In the genomic region with DNA sequence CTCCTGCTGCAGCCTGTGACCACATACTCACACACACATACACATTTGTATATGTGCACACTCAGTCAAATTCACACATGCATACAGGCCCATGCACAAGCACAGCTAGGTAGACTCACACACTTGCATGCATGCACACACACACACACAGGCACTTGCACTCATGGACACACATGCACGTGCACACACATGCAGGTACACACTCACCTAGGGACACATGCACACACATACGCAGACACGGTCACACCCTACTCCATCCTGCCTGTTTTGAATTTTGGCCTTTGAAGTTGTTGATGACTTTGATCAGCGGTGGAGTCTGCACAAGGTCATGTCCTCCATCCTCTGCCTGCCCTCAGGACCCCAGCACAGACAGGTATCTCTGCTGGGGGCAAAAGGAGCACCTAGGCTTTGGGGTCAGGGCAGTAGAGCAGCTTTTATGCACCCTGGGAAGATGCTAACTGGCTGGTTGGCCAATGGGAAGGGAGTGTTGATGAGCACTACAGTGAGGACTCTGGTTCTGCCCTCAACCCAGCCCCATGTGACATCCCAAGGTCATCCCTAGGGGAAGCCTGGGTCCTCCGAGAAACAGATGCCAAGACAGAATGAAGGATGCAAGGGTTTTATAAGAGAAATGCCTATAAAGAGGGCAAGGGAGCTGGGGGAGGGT, we compare ENCODE assay signal across 17 cellular contexts.
DNase-seq lines count a peak whose midpoint lies in the region; ATAC-seq, FAIRE-seq and TF ChIP-seq lines count a peak whose summit lies in the region.
"Had no signal": no experiment of that assay in that cellular context is flagged by ENCODE, and none has a peak within 500 bp of the region (broad histone marks: within the 10 kb centered on the region; RNA-seq: fewer than 3 reads in every experiment).

No MANE protein-coding gene starts in this region.

- in situ Hi-C loops in GM12878 (cut with MboI) = no loop called here
- in situ Hi-C loops in HepG2 (cut with HindIII; ENCODE audit: extremely low pct_ligation_motif_present, low pct_unique_long_range_greater_than_20kb) = no loop called here

- H3K9ac ChIP-seq in BLaER1 treated with 17β-estradiol and CSF1 and Interleukin-3, amounts not matched to agents 10 nM and 100 nM = no peak overlapping the region
- no peak overlapping the region for H3K9ac ChIP-seq in GM12878 (ENCODE audit: control insufficient read depth, insufficient read depth, low read length)
- no peak overlapping the region for H3K9ac ChIP-seq in HepG2 (ENCODE audit: insufficient read depth, low read depth, low read length)

- 34% methylated on average over 5 of the region's 5 CpGs for WGBS in GM12878 (ENCODE audit: insufficient coverage, insufficient replicate concordance, low lambda C conversion rate, missing lambda C conversion rate)
- 35% methylated on average over 5 of the region's 5 CpGs for WGBS in HepG2 (ENCODE audit: low lambda C conversion rate)

- H3K4me2 ChIP-seq in BLaER1 treated with 17β-estradiol and CSF1 and Interleukin-3, amounts not matched to agents 10 nM and 100 nM = peak overlapping the region in 6 of 11 experiments; percentile 10 to 40 (median 25); a peak in 6 of 22 replicates
- H3K4me2 ChIP-seq in GM12878 (ENCODE audit: control insufficient read depth, insufficient read depth) (no peak overlapping the region), HepG2 (ENCODE audit: low read depth, low read length) (no peak overlapping the region)

- ATAC-seq in GM12878 (no peak), HepG2 (no peak)
- ATAC-seq: CD8-positive, alpha-beta T cell; K562 had no signal

- no peak overlapping the region for H3K4me3 ChIP-seq in BLaER1 treated with 17β-estradiol and CSF1 and Interleukin-3, amounts not matched to agents 10 nM and 100 nM
- no peak overlapping the region for H3K4me3 ChIP-seq in GM12878
- H3K4me3 ChIP-seq in HepG2 (replicated peaks in 1 of 3; ENCODE audit: insufficient read depth in 1 of 3, low read depth in 2 of 3, low read length in 3 of 3) = no peak overlapping the region
- H3K4me3 ChIP-seq: HAP-1, K562 had no signal

- intact Hi-C loops in GM12878 (cut with micrococcal nuclease; ENCODE audit: unreplicated experiment) (no loop called here), HepG2 (cut with micrococcal nuclease; ENCODE audit: unreplicated experiment) (no loop called here)

- TF ChIP-seq POLR2A in GM12878 (IDR thresholded peaks at IDR 0.05; ENCODE audit: low read depth, low read length) (no peak), HepG2 (IDR thresholded peaks at IDR 0.05; ENCODE audit: insufficient read depth in 1 of 2, low read depth in 2 of 2, low read length in 2 of 2) (no peak)

- SMC1A ChIA-PET in GM12878 (lab: Charles Lee; ENCODE audit: uncharacterized antibody, unreplicated experiment) = no interaction called here

- peaks cover 0 to 10% (median 0%) of the 10 kb centered on the region in 11 experiments; a peak in 5 of 22 replicates for H3K27me3 ChIP-seq in BLaER1 treated with 17β-estradiol and CSF1 and Interleukin-3, amounts not matched to agents 10 nM and 100 nM
- H3K27me3 ChIP-seq in GM12878 (replicated peaks in 1 of 2; ENCODE audit: control insufficient read depth in 2 of 2, insufficient read depth in 2 of 2, low read length in 1 of 2) (peaks cover 0 to 5% of the 10 kb centered on the region in 2 experiments; a peak in 2 of 4 replicates), HepG2 (ENCODE audit: control insufficient read depth in 1 of 2, insufficient read depth in 2 of 2, low read length in 2 of 2) (no peaks in the 10 kb centered on the region)

- H3K79me2 ChIP-seq in GM12878 (ENCODE audit: control insufficient read depth, insufficient read depth, low read length) (no peaks in the 10 kb centered on the region), HepG2 (ENCODE audit: insufficient read depth, low read length) (no peaks in the 10 kb centered on the region)

- no peaks in the 10 kb centered on the region for H3K36me3 ChIP-seq in BLaER1 treated with 17β-estradiol and CSF1 and Interleukin-3, amounts not matched to agents 10 nM and 100 nM
- no peaks in the 10 kb centered on the region for H3K36me3 ChIP-seq in GM12878 (ENCODE audit: control insufficient read depth in 2 of 2, insufficient read depth in 2 of 2, low read length in 1 of 2)
- H3K36me3 ChIP-seq in HepG2 (replicated peaks in 1 of 2; ENCODE audit: control insufficient read depth in 1 of 2, insufficient read depth in 2 of 2, low read length in 2 of 2) = no peaks in the 10 kb centered on the region
- H3K36me3 ChIP-seq: HAP-1 had no signal

- TF ChIP-seq RAD21 in GM12878 (IDR thresholded peaks at IDR 0.05; ENCODE audit: insufficient read depth, low read depth, low read length) (no peak), HepG2 (CRISPR knock-in tag; IDR thresholded peaks at IDR 0.05) (no peak)

- peaks cover 30 to 52% (median 42%) of the 10 kb centered on the region in 10 experiments for H3K4me1 ChIP-seq in BLaER1 treated with 17β-estradiol and CSF1 and Interleukin-3, amounts not matched to agents 10 nM and 100 nM
- H3K4me1 ChIP-seq in GM12878 (ENCODE audit: control insufficient read depth, insufficient read depth, low read length) (peaks cover 5% of the 10 kb centered on the region; the same call in 1 of the 2 replicates), HepG2 (ENCODE audit: insufficient read depth, low read length) (0 out of 2 replicates have a peak, but pooled peaks cover 6% of the 10 kb centered on the region)
- H3K4me1 ChIP-seq: HAP-1 had no signal

- no peaks in the 10 kb centered on the region for H4K20me1 ChIP-seq in BLaER1 treated with 17β-estradiol and CSF1 and Interleukin-3, amounts not matched to agents 10 nM and 100 nM
- H4K20me1 ChIP-seq in GM12878 (ENCODE audit: control insufficient read depth, insufficient read depth) (no peaks in the 10 kb centered on the region), HepG2 (ENCODE audit: insufficient read depth, low read length) (no peaks in the 10 kb centered on the region)

- no TSS peak for BruUV-seq in GM12878 (replicated peaks; lab: Mats Ljungman, UMichigan)
- BruUV-seq in HepG2 (replicated peaks; lab: Mats Ljungman, UMichigan) = no TSS peak

- H3K27ac ChIP-seq in BLaER1 treated with 17β-estradiol and CSF1 and Interleukin-3, amounts not matched to agents 10 nM and 100 nM = no peak overlapping the region
- no peak overlapping the region for H3K27ac ChIP-seq in GM12878 (ENCODE audit: control insufficient read depth, insufficient read depth)
- no peak overlapping the region for H3K27ac ChIP-seq in HepG2 (ENCODE audit: extremely low read length, insufficient read depth, low read length)

- CTCF ChIA-PET in GM12878 (lab: Yijun Ruan, JAX) (no interaction called here), HepG2 (lab: Yijun Ruan, JAX; ENCODE audit: low intra/inter-chr PET ratio, low total read pairs) (no interaction called here)

- no peaks in the 10 kb centered on the region for H3K9me3 ChIP-seq in BLaER1 treated with 17β-estradiol and CSF1 and Interleukin-3, amounts not matched to agents 10 nM and 100 nM (replicated peaks in 1 of 11)
- H3K9me3 ChIP-seq in GM12878 (replicated peaks; ENCODE audit: control insufficient read depth, insufficient read depth, low read length) (no peaks in the 10 kb centered on the region), HepG2 (ENCODE audit: low read length) (no peaks in the 10 kb centered on the region)
- H3K9me3 ChIP-seq: HAP-1 had no signal

- RAD21 ChIA-PET in GM12878 (lab: Charles Lee; ENCODE audit: unreplicated experiment) = no interaction called here

- POLR2A ChIA-PET in GM12878 (lab: Charles Lee) (no interaction called here), HepG2 (lab: Yijun Ruan, JAX) (no interaction called here)

- peak; percentile 35 for FAIRE-seq in GM12878 (lab: Jason Lieb, UNC)
- no peak for FAIRE-seq in HepG2 (lab: Jason Lieb, UNC)
- FAIRE-seq: A204.1, K562 had no signal

- TF ChIP-seq EP300 in GM12878 (IDR thresholded peaks at IDR 0.05; ENCODE audit: borderline replicate concordance in 1 of 2, control insufficient read depth in 1 of 2, low read depth in 2 of 2, low read length in 2 of 2) = no peak
- no peak for TF ChIP-seq EP300 in HepG2 (IDR thresholded peaks at IDR 0.05; ENCODE audit: low read depth in 2 of 2, low read length in 2 of 2)
- TF ChIP-seq EP300 in HepG2 (CRISPR knock-in tag; IDR thresholded peaks at IDR 0.05; ENCODE audit: borderline replicate concordance) = no peak

- no peak for TF ChIP-seq CTCF in GM12878 (IDR thresholded peaks at IDR 0.05 in 2 of 3, conservative IDR thresholded peaks at IDR 0.05 in 1 of 3; ENCODE audit: control insufficient read depth in 2 of 3, extremely low read depth in 1 of 3, insufficient read depth in 1 of 3, low read depth in 3 of 3, low read length in 3 of 3)
- no peak for TF ChIP-seq CTCF in HepG2 (CRISPR knock-in tag; IDR thresholded peaks at IDR 0.05)

- DNase-seq in GM12878 (ENCODE audit: low read depth, low spot score) = no peak
- no peak for DNase-seq in HepG2 (ENCODE audit: low spot score)
- DNase-seq in A172 (ENCODE audit: low spot score) = no peak
- no peak for DNase-seq in DMS114 treated with DMSO at 0.1 percent for 48 hours (lab: John Stamatoyannopoulos, UW; ENCODE audit: unreplicated experiment)
- no peak for DNase-seq in iPS-NIHi11 (ENCODE audit: low spot score)
- DNase-seq: ACHN; CD8-positive, alpha-beta T cell; COR-L47; DMS 273 treated with DMSO at 0.1 percent for 48 hours; DMS79; GDM1; GOT3; IMR-90 had no signal

- H2AFZ ChIP-seq in GM12878 (ENCODE audit: control insufficient read depth, low read depth, low read length) (no peak overlapping the region), HepG2 (ENCODE audit: low read length) (no peak overlapping the region)

TF ChIP-seq in HepG2, 621 proteins besides CTCF, POLR2A, EP300 and RAD21 (continues in another document):
- TF ChIP-seq, protein P1, sequence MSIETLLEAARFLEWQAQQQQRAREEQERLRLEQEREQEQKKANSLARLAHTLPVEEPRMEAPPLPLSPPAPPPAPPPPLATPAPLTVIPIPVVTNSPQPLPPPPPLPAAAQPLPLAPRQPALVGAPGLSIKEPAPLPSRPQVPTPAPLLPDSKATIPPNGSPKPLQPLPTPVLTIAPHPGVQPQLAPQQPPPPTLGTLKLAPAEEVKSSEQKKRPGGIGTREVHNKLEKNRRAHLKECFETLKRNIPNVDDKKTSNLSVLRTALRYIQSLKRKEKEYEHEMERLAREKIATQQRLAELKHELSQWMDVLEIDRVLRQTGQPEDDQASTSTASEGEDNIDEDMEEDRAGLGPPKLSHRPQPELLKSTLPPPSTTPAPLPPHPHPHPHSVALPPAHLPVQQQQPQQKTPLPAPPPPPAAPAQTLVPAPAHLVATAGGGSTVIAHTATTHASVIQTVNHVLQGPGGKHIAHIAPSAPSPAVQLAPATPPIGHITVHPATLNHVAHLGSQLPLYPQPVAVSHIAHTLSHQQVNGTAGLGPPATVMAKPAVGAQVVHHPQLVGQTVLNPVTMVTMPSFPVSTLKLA (IDR thresholded peaks at IDR 0.05) = peak; percentile 69; the same call in 1 of the 2 replicates

Comparison
In these comparisons a context has a peak if more than half of its experiments do, and no peak if none do; other contexts are left out.
1. H3K4me2 ChIP-seq: peak in BLaER1 treated with 17β-estradiol and CSF1 and Interleukin-3, amounts not matched to agents 10 nM and 100 nM (6 of 11); none in GM12878 (single experiment) and HepG2 (single experiment).